ENCODE assay signal across 8 cellular contexts in genomic region chr17:31094600-31095238, GRCh38. TPM values are rescaled to one million over a fixed set of nuclear protein-coding genes. Genes with fewer than 3 reads are reported as not detected.
DNase-seq lines count a peak whose midpoint lies in the region; ATAC-seq and TF ChIP-seq lines count a peak whose summit lies in the region.

Gene NF1, plus strand, starts transcription at chr17:31094977. Its CDS starts 333 bp downstream, at chr17:31095310.

- no peaks in the 10 kb centered on the region for H3K36me3 Mint-ChIP-seq in activated naive CD8-positive, alpha-beta T cell treated with anti-CD3 and anti-CD28 coated beads, Interleukin-2, amount 50 U/mL, for 24 hours (ENCODE audit: low read depth)

- peak; percentile 41 for TF ChIP-seq POLR2A in GM10847 (IDR thresholded peaks at IDR 0.05; ENCODE audit: extremely low read depth, insufficient read length)

- H3K27me3 Mint-ChIP-seq in activated naive CD8-positive, alpha-beta T cell treated with anti-CD3 and anti-CD28 coated beads, Interleukin-2, amount 50 U/mL, for 24 hours, result no peaks in the 10 kb centered on the region

- TF ChIP-seq CTCF in parathyroid adenoma (IDR thresholded peaks at IDR 0.05), result no peak
- no peak for TF ChIP-seq CTCF in tibial artery (IDR thresholded peaks at IDR 0.05)

- H3K36me3 ChIP-seq in parathyroid adenoma (ENCODE audit: control insufficient read depth, insufficient read depth, low read length) (no peaks in the 10 kb centered on the region), tibial artery (no peaks in the 10 kb centered on the region)

- H2AFZ ChIP-seq in parathyroid adenoma, result peak within 1 kb of the TSS; percentile 97

- H3K9me3 Mint-ChIP-seq in activated naive CD8-positive, alpha-beta T cell treated with anti-CD3 and anti-CD28 coated beads, Interleukin-2, amount 50 U/mL, for 24 hours, result no peaks in the 10 kb centered on the region

- H3K4me3 ChIP-seq in parathyroid adenoma (ENCODE audit: low read depth, low read length) (peak within 1 kb of the TSS; percentile 91), tibial artery (peak within 1 kb of the TSS; percentile 66 to 99)

- H3K79me2 ChIP-seq in parathyroid adenoma, result peaks cover 3% of the 10 kb centered on the region

- H3K9ac ChIP-seq in parathyroid adenoma, result peak within 1 kb of the TSS; percentile 96

- H3K27me3 ChIP-seq in parathyroid adenoma (ENCODE audit: control insufficient read depth, insufficient read depth, low read length), result no peaks in the 10 kb centered on the region
- no peaks in the 10 kb centered on the region for H3K27me3 ChIP-seq in tibial artery

- H3K4me1 ChIP-seq in parathyroid adenoma (peaks cover 5% of the 10 kb centered on the region), tibial artery (peaks cover 0 to 14% (median 4%) of the 10 kb centered on the region in 4 donors)

- H3K4me1 Mint-ChIP-seq in activated naive CD8-positive, alpha-beta T cell treated with anti-CD3 and anti-CD28 coated beads, Interleukin-2, amount 50 U/mL, for 24 hours, result peaks cover 13% of the 10 kb centered on the region

- H3K9me3 ChIP-seq in parathyroid adenoma (ENCODE audit: control insufficient read depth, low read length) (no peaks in the 10 kb centered on the region), tibial artery (no peaks in the 10 kb centered on the region)

- peak; percentile 99 for DNase-seq in NCI-H1436 (lab: John Stamatoyannopoulos, UW)
- peak; percentile 95 for DNase-seq in SW480 (ENCODE audit: low spot score)
- DNase-seq in activated naive CD8-positive, alpha-beta T cell treated with anti-CD3 and anti-CD28 coated beads, Interleukin-2, amount 50 U/mL, for 24 hours, result peak; percentile 91
- peak; percentile 98 for DNase-seq in Right ventricle myocardium superior
- DNase-seq in tibial artery, result peak; percentile 95 to 98

- H3K27ac Mint-ChIP-seq in activated naive CD8-positive, alpha-beta T cell treated with anti-CD3 and anti-CD28 coated beads, Interleukin-2, amount 50 U/mL, for 24 hours, result peak within 1 kb of the TSS; percentile 86

- H3K27ac ChIP-seq in parathyroid adenoma (peak within 1 kb of the TSS; percentile 86), tibial artery (peak within 1 kb of the TSS; percentile 93 to 99)

- peak; percentile 85 for ATAC-seq in HG02678 (IDR thresholded peaks at IDR 0.05; ENCODE audit: unreplicated experiment)
- ATAC-seq in activated naive CD8-positive, alpha-beta T cell treated with anti-CD3 and anti-CD28 coated beads, Interleukin-2, amount 50 U/mL, for 24 hours, result peak; percentile 84
- ATAC-seq in Right ventricle myocardium superior (ENCODE audit: poor library complexity), result peak; percentile 98

- intact Hi-C loops in Right ventricle myocardium superior (cut with DNase I), result no loop called here
- intact Hi-C loops in tibial artery (cut with DNase I; ENCODE audit: low total_unique reads), result no loop called here

- H3K4me3 Mint-ChIP-seq in activated naive CD8-positive, alpha-beta T cell treated with anti-CD3 and anti-CD28 coated beads, Interleukin-2, amount 50 U/mL, for 24 hours, result peak within 1 kb of the TSS; percentile 89

- peak within 1 kb of the TSS; percentile 76 for H3K4me2 ChIP-seq in parathyroid adenoma (ENCODE audit: low read length)

RNA-seq across cellular contexts. Expression of gene NF1, which starts in this region (rescaled TPM):
- total RNA-seq in Right ventricle myocardium superior, result 38.9 TPM

Comparison
In these comparisons a context has a peak if more than half of its experiments do, and no peak if none do; other contexts are left out.
1. Peak in every context shown above with its lines: DNase-seq, ATAC-seq, H3K4me3 ChIP-seq and H3K27ac ChIP-seq.